ENCODE assay signal across 21 cellular contexts in genomic region chr4:114653675-114654074, GRCh38. TPM values are rescaled to one million over a fixed set of nuclear protein-coding genes. Genes with fewer than 3 reads are reported as not detected.
DNase-seq lines count a peak whose midpoint lies in the region; ATAC-seq, FAIRE-seq and TF ChIP-seq lines count a peak whose summit lies in the region.
"Had no signal": no experiment of that assay in that cellular context is flagged by ENCODE, and none has a peak within 500 bp of the region (broad histone marks: within the 10 kb centered on the region; RNA-seq: fewer than 3 reads in every experiment).

No MANE protein-coding gene starts in this region.

- peak; percentile 35 for DNase-seq in HT-29 (ENCODE audit: low spot score)
- DNase-seq in left colon, result no peak
- no peak for DNase-seq in pancreas
- no peak for DNase-seq in hippocampal formation (lab: John Stamatoyannopoulos, UW)
- DNase-seq: Caco-2; CD4-positive, CD25-positive, alpha-beta regulatory T cell; CD8-positive, alpha-beta T cell; DMS153; DND-41; H9 had no signal

- H3K9me3 ChIP-seq in pancreas, result no peaks in the 10 kb centered on the region
- H3K9me3 ChIP-seq: BLaER1, Caco-2 had no signal

- H3K4me3 ChIP-seq in pancreas, result no peak overlapping the region
- H3K4me3 ChIP-seq: BLaER1, GM23338 had no signal

- H3K27me3 ChIP-seq in pancreas, result no peaks in the 10 kb centered on the region
- H3K27me3 ChIP-seq: BLaER1 had no signal

- no peak overlapping the region for H3K27ac ChIP-seq in pancreas
- H3K27ac ChIP-seq: 22Rv1, BLaER1, C4-2B had no signal

- no peaks in the 10 kb centered on the region for H3K36me3 ChIP-seq in pancreas
- H3K36me3 ChIP-seq: BLaER1 had no signal

- WGBS in pancreas, 2 donors, result 61 to 63% methylated on average over 1 of the region's 1 CpG

- peaks cover 0 to 7% (median 0%) of the 10 kb centered on the region in 3 donors for H3K4me1 ChIP-seq in pancreas
- H3K4me1 ChIP-seq: BLaER1 had no signal

- ATAC-seq in left colon, result peak; percentile 61
- peak in 3 of 4 donors; percentile 59 to 73 (median 65) for ATAC-seq in pancreas
- no peak for ATAC-seq in HG03354 (IDR thresholded peaks at IDR 0.05; ENCODE audit: poor library complexity, severe bottlenecking, unreplicated experiment)
- ATAC-seq in HG03135 (IDR thresholded peaks at IDR 0.05; ENCODE audit: unreplicated experiment), result no peak
- ATAC-seq: CD8-positive, alpha-beta T cell; GM23338; HCT116 had no signal

- no peak for TF ChIP-seq CTCF in pancreas (IDR thresholded peaks at IDR 0.05)

- no peak for FAIRE-seq in pancreas (lab: Jason Lieb, UNC)
- FAIRE-seq: A204.1, G401.6, GM12892 had no signal

- intact Hi-C loops in left colon (cut with DNase I, micrococcal nuclease) (no loop called here), pancreas (cut with DNase I) (no loop called here)

RNA-seq across cellular contexts. Expression of gene UGT8, which starts 55.1 kb away (rescaled TPM):
- total RNA-seq in HT-29 (2014; rRNA removed; shearing (Covaris generic)), result 36.0 and 36.2 TPM in 2 replicates
- total RNA-seq in left colon, result 10 to 100 TPM; 50.9 to 58.1 TPM
- total RNA-seq in pancreas, result 1 to 10 TPM; 5.1 to 9.6 (median 6.1) TPM
- polyA plus RNA-seq in pancreas, result 1 to 10 TPM; 1.5 to 4.9 TPM
- total RNA-seq: CD4-positive, CD25-positive, alpha-beta regulatory T cell had no signal
- polyA plus RNA-seq: AG04450; CD4-positive, CD25-positive, alpha-beta regulatory T cell had no signal

Comparison
In these comparisons a context has a peak if more than half of its experiments do, and no peak if none do; other contexts are left out.
1. ATAC-seq: peak in left colon (single experiment) and pancreas (3 of 4); none in HG03354 (single experiment) and HG03135 (single experiment).